Comparison of ENCODE assay signal across 8 cellular contexts in genomic region chr16:55842369-55843104, GRCh38. TPM values are rescaled to one million over a fixed set of nuclear protein-coding genes. Genes with fewer than 3 reads are reported as not detected.
DNase-seq lines count a peak whose midpoint lies in the region; ATAC-seq and TF ChIP-seq lines count a peak whose summit lies in the region.

No MANE protein-coding gene starts in this region.

- H3K36me3 Mint-ChIP-seq in neural crest cell (ENCODE audit: low read depth) = no peaks in the 10 kb centered on the region

- H3K79me2 ChIP-seq in KMS-11 (ENCODE audit: insufficient read depth, low read depth) (no peaks in the 10 kb centered on the region), fibroblast of lung (ENCODE audit: control insufficient read depth, insufficient read depth, low read length) (no peaks in the 10 kb centered on the region)

- H3K27me3 ChIP-seq in A673 (replicated peaks; ENCODE audit: insufficient read depth, low read depth, low read length, poor library complexity) (no peaks in the 10 kb centered on the region), KMS-11 (ENCODE audit: insufficient read depth, low read depth) (no peaks in the 10 kb centered on the region), fibroblast of lung (ENCODE audit: control insufficient read depth, insufficient read depth, low read length) (no peaks in the 10 kb centered on the region)

- peak overlapping the region; percentile 19 for H3K27ac Mint-ChIP-seq in neural crest cell (ENCODE audit: unreplicated experiment)

- TF ChIP-seq CTCF in A673 (conservative IDR thresholded peaks at IDR 0.05; ENCODE audit: low read depth, low read length) (peak; percentile 79), KMS-11 (conservative IDR thresholded peaks at IDR 0.05; ENCODE audit: low read depth, low read length) (peak; percentile 90), fibroblast of lung (conservative IDR thresholded peaks at IDR 0.05 in 1 of 2, IDR thresholded peaks at IDR 0.05 in 1 of 2; ENCODE audit: low read depth in 1 of 2, low read length in 2 of 2) (peak; percentile 65 to 66), neural crest cell (conservative IDR thresholded peaks at IDR 0.05) (peak; percentile 85)

- intact Hi-C loops in A673 (cut with micrococcal nuclease; ENCODE audit: unreplicated experiment) = loop anchor here (1.0 to 10.0 kb wide), 4 partner anchors 130 to 472 kb away; partner anchors contain the start of gene CAPNS2

- H3K9me3 Mint-ChIP-seq in neural crest cell = no peaks in the 10 kb centered on the region

- no TSS peak for BruUV-seq in A673 (replicated peaks; lab: Mats Ljungman, UMichigan)

- no peak overlapping the region for H2AFZ ChIP-seq in KMS-11 (ENCODE audit: low read depth)
- no peak overlapping the region for H2AFZ ChIP-seq in fibroblast of lung (ENCODE audit: low read length)

- no peaks in the 10 kb centered on the region for H4K20me1 ChIP-seq in KMS-11 (ENCODE audit: insufficient read depth)
- no peaks in the 10 kb centered on the region for H4K20me1 ChIP-seq in fibroblast of lung (ENCODE audit: control insufficient read depth, extremely low read depth, insufficient read depth, low read length)

- H3K27me3 Mint-ChIP-seq in neural crest cell (ENCODE audit: low read depth) = peaks cover 29% of the 10 kb centered on the region

- H3K9me3 ChIP-seq in A673 (ENCODE audit: low read depth, low read length, poor library complexity, severe bottlenecking) (no peaks in the 10 kb centered on the region), fibroblast of lung (ENCODE audit: control insufficient read depth, insufficient read depth, low read depth, low read length) (no peaks in the 10 kb centered on the region)

- H3K4me3 ChIP-seq in A673 (ENCODE audit: low read depth, low read length, poor library complexity, severe bottlenecking) = no peak overlapping the region
- H3K4me3 ChIP-seq in KMS-11 (IDR thresholded peaks at IDR 0.05; ENCODE audit: insufficient read depth, low read depth, low read length) = no peak overlapping the region
- H3K4me3 ChIP-seq in fibroblast of lung (replicated peaks in 1 of 4; ENCODE audit: control extremely low read depth in 1 of 4, insufficient read depth in 1 of 4, low read depth in 3 of 4, low read length in 4 of 4) = no peak overlapping the region

- H3K27ac ChIP-seq in A673 (ENCODE audit: low read depth, low read length, poor library complexity, severe bottlenecking) (no peak overlapping the region), KMS-11 (no peak overlapping the region), fibroblast of lung (ENCODE audit: insufficient read depth, low read length) (no peak overlapping the region)

- H3K4me3 Mint-ChIP-seq in neural crest cell = no peak overlapping the region

- DNase-seq in A673 (ENCODE audit: low spot score) (peak; percentile 77), EH (ENCODE audit: low read depth) (peak; percentile 54), SKM-1 (lab: John Stamatoyannopoulos, UW; ENCODE audit: unreplicated experiment) (peak; percentile 78), fibroblast of lung (ENCODE audit: low read depth in 2 of 2) (peak; percentile 25 to 61), neural crest cell (ENCODE audit: low read depth, low spot score) (peak; percentile 14)
- DNase-seq in stimulated activated CD8-positive, alpha-beta memory T cell treated with anti-CD3 and anti-CD28 coated beads, Interleukin-4, amount 100 ng/mL, for 48 hours = no peak

- no peak overlapping the region for H3K9ac ChIP-seq in KMS-11
- no peak overlapping the region for H3K9ac ChIP-seq in fibroblast of lung (ENCODE audit: insufficient read depth, low read length)

- H3K36me3 ChIP-seq in A673 (ENCODE audit: insufficient read depth, low read length, poor library complexity, severe bottlenecking) (no peaks in the 10 kb centered on the region), KMS-11 (ENCODE audit: insufficient read depth) (no peaks in the 10 kb centered on the region), fibroblast of lung (ENCODE audit: control insufficient read depth, insufficient read depth, low read length) (no peaks in the 10 kb centered on the region)

- no peak for ATAC-seq in HG03520 (IDR thresholded peaks at IDR 0.05; ENCODE audit: unreplicated experiment)

- CTCF ChIA-PET in A673 (lab: Charles Lee) = interaction anchor here (1.0 to 1.5 kb wide), 2 partner anchors 130 to 378 kb away, joined by 3 to 6 read pairs; no protein-coding TSS in a partner anchor

- POLR2A ChIA-PET in A673 (lab: Charles Lee; ENCODE audit: low non-redundant PET) = no interaction called here

- H3K4me1 Mint-ChIP-seq in neural crest cell = no peaks in the 10 kb centered on the region

- H3K4me2 ChIP-seq in KMS-11 = no peak overlapping the region
- H3K4me2 ChIP-seq in fibroblast of lung (ENCODE audit: extremely low read depth, insufficient read depth, low read length) = no peak overlapping the region

- H3K4me1 ChIP-seq in A673 (ENCODE audit: insufficient read depth, low read length, poor library complexity, severe bottlenecking) = peaks cover 4% of the 10 kb centered on the region
- H3K4me1 ChIP-seq in KMS-11 (ENCODE audit: low read depth, poor library complexity, severe bottlenecking) = no peaks in the 10 kb centered on the region
- H3K4me1 ChIP-seq in fibroblast of lung (ENCODE audit: control insufficient read depth, extremely low read depth, insufficient read depth, low read length) = no peaks in the 10 kb centered on the region

RNA-seq across cellular contexts. Expression of gene CES1, which starts 9.6 kb away (rescaled TPM):
- total RNA-seq in A673 (2021) (523 and 625 TPM in 2 replicates), fibroblast of lung (41.1 and 41.6 TPM in 2 replicates), neural crest cell (0.58 TPM in 1 of 2 replicates, not detected in the other)
- 3.0 and 15.0 TPM in 2 replicates for polyA plus RNA-seq in fibroblast of lung
- 2.6 and 15.4 TPM in 2 replicates for polyA plus RNA-seq in fibroblast of lung (2012)
- polyA minus RNA-seq in fibroblast of lung (ENCODE audit: low replicate concordance) = 1.2 and 2.9 TPM in 2 replicates

RNA-seq across cellular contexts. Expression of gene CES5A, which starts 32.6 kb away (rescaled TPM):
- total RNA-seq in A673 (2021) = not detected in 2 replicates
- not detected in 2 replicates for total RNA-seq in fibroblast of lung
- polyA plus RNA-seq in fibroblast of lung = not detected in 2 replicates
- polyA plus RNA-seq in fibroblast of lung (2012) = not detected in 2 replicates
- not detected in 2 replicates for polyA minus RNA-seq in fibroblast of lung (ENCODE audit: low replicate concordance)
- total RNA-seq in neural crest cell = not detected in 2 replicates

Comparison
In these comparisons a context has a peak if more than half of its experiments do, and no peak if none do; other contexts are left out.
1. RNA of gene CES1, which starts 9.6 kb away (total RNA-seq): 523 to 625 TPM in A673 and 41.1 to 41.6 TPM in fibroblast of lung; 0.58 TPM in neural crest cell; every median in the first group is over 10 times any median in the second.
2. Peak in every context shown above with its lines, with median percentiles within 50 percentile points of each other: CTCF ChIP-seq.